8 cellular contexts compared by ENCODE assay signal in the genomic region with DNA sequence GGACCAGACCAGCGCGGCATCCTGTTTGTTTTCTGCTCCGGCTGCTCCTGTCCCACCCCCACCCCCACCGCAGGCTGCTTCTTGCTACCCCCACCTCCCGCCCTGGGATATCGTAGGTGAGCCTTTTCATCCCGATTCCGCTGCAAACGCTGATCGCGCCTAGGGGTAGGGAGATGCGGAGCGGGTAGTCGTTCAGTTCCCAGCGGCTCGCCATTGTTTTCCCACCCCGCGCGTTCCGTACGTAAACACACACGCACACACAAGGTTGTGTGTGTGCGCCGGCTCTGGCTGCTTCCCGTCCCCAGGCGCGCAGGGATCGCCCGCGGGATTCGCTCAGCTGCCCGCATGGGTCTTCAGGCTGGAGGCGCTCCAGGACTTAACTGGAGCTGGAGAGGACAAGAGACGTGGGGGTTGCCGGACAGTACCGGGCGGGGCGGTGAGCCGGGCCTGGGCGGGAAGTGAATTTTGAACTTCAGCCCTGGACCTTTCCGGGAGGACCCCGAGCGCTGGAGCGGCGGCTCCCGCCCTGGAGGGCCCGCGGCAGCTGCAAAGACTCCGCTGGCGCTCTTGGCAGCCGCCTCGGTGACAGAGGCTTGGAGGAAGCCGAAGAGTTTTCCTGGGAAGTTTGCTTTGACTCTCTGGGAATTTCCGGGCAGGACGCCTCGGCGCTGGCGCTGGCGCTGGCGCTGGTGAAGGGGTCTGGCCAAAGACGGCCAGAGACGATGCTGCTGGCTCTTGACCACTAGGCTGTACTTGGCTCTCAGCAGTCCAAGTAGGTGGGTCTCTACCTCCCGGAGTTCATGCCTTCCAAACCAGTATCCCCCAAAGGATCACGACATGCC. TPM values are rescaled to one million over a fixed set of nuclear protein-coding genes. Genes with fewer than 3 reads are reported as not detected.
DNase-seq lines count a peak whose midpoint lies in the region; ATAC-seq and TF ChIP-seq lines count a peak whose summit lies in the region.

No MANE protein-coding gene starts in this region.

- no peak for TF ChIP-seq EP300 in stomach (IDR thresholded peaks at IDR 0.05)

- H3K27me3 ChIP-seq in right lobe of liver, result no peaks in the 10 kb centered on the region
- peaks cover 0 to 64% (median 11%) of the 10 kb centered on the region in 3 donors for H3K27me3 ChIP-seq in stomach

- intact Hi-C loops in right lobe of liver (cut with DNase I) (loop anchor here in 1 of 2 donors (10.0 kb wide), 1 partner anchor 50 kb away; no protein-coding TSS in a partner anchor), stomach (cut with DNase I; ENCODE audit: low total_unique reads) (loop anchor here (5.0 kb wide), 1 partner anchor 53 kb away; no protein-coding TSS in a partner anchor)

- DNase-seq in activated naive CD4-positive, alpha-beta T cell treated with anti-CD3 and anti-CD28 coated beads, Interleukin-2, amount 10 ng/mL, durations not matched to agents 7 days and 5 days, result no peak
- no peak for DNase-seq in activated naive CD4-positive, alpha-beta T cell (lab: John Stamatoyannopoulos, UW)
- peak; percentile 41 for DNase-seq in RPMI8226
- peak; percentile 78 for DNase-seq in ecto neural progenitor cell (ENCODE audit: low spot score)
- DNase-seq in right lobe of liver, result peak; percentile 85 to 94 (median 90)
- peak; percentile 58 for DNase-seq in stomach
- DNase-seq in stimulated activated CD4-positive, alpha-beta T cell treated with anti-CD3 and anti-CD28 coated beads, Interleukin-4, amount 100 ng/mL, for 4 hours, result no peak

- no peaks in the 10 kb centered on the region for H3K9me3 Mint-ChIP-seq in activated naive CD4-positive, alpha-beta T cell treated with anti-CD3 and anti-CD28 coated beads, Interleukin-2, amount 10 ng/mL, durations not matched to agents 7 days and 5 days

- H3K4me1 Mint-ChIP-seq in activated naive CD4-positive, alpha-beta T cell treated with anti-CD3 and anti-CD28 coated beads, Interleukin-2, amount 10 ng/mL, durations not matched to agents 7 days and 5 days, result peaks cover 22% of the 10 kb centered on the region

- peak overlapping the region; percentile 63 for H3K4me3 Mint-ChIP-seq in activated naive CD4-positive, alpha-beta T cell treated with anti-CD3 and anti-CD28 coated beads, Interleukin-2, amount 10 ng/mL, durations not matched to agents 7 days and 5 days

- H3K9me3 ChIP-seq in right lobe of liver, result no peaks in the 10 kb centered on the region
- H3K9me3 ChIP-seq in stomach, result no peaks in the 10 kb centered on the region

- WGBS in right lobe of liver (ENCODE audit: insufficient coverage, low coverage, low lambda C conversion rate, missing lambda C conversion rate), result 0% methylated on average over 9 of the region's 64 CpGs
- WGBS in stomach, 5 donors, result 0 to 2% (median 1%) methylated on average over 31 to 64 of the region's 64 CpGs

- H3K27ac ChIP-seq in right lobe of liver (peak overlapping the region; percentile 55 to 84 (median 67)), stomach (peak overlapping the region; percentile 80 to 95 (median 89))

- no peaks in the 10 kb centered on the region for H3K36me3 ChIP-seq in right lobe of liver
- H3K36me3 ChIP-seq in stomach, result no peaks in the 10 kb centered on the region

- ATAC-seq in right lobe of liver (peak; percentile 61 to 77 (median 68)), HG03442 (IDR thresholded peaks at IDR 0.05; ENCODE audit: unreplicated experiment) (no peak)

- H3K4me1 ChIP-seq in right lobe of liver, result peaks cover 0 to 38% (median 21%) of the 10 kb centered on the region in 4 donors
- peaks cover 32 to 72% (median 68%) of the 10 kb centered on the region in 4 donors for H3K4me1 ChIP-seq in stomach

- CTCF ChIA-PET in activated naive CD4-positive, alpha-beta T cell treated with anti-CD3 and anti-CD28 coated beads, Interleukin-2, amount 10 ng/mL, durations not matched to agents 7 days and 5 days (lab: Charles Lee), result no interaction called here

- TF ChIP-seq POLR2A in right lobe of liver (IDR thresholded peaks at IDR 0.05) (no peak), stomach (IDR thresholded peaks at IDR 0.05) (no peak)

- peak overlapping the region; percentile 50 to 81 (median 77) for H3K4me3 ChIP-seq in right lobe of liver
- H3K4me3 ChIP-seq in stomach, result peak overlapping the region; percentile 69 to 77 (median 74)

- peaks cover 93% of the 10 kb centered on the region for H3K27me3 Mint-ChIP-seq in activated naive CD4-positive, alpha-beta T cell treated with anti-CD3 and anti-CD28 coated beads, Interleukin-2, amount 10 ng/mL, durations not matched to agents 7 days and 5 days

- no peaks in the 10 kb centered on the region for H3K36me3 Mint-ChIP-seq in activated naive CD4-positive, alpha-beta T cell treated with anti-CD3 and anti-CD28 coated beads, Interleukin-2, amount 10 ng/mL, durations not matched to agents 7 days and 5 days

- no peak overlapping the region for H3K27ac Mint-ChIP-seq in activated naive CD4-positive, alpha-beta T cell treated with anti-CD3 and anti-CD28 coated beads, Interleukin-2, amount 10 ng/mL, durations not matched to agents 7 days and 5 days

- no peak for TF ChIP-seq CTCF in right lobe of liver (IDR thresholded peaks at IDR 0.05)
- TF ChIP-seq CTCF in stomach (IDR thresholded peaks at IDR 0.05), result no peak

RNA-seq across cellular contexts. Expression of a gene that starts 1.6 kb away (rescaled TPM):
- total RNA-seq in right lobe of liver (10 to 100 TPM; 12.5 to 29.1 (median 17.1) TPM), stomach (10 to 100 TPM; 10.5 to 42.6 (median 11.9) TPM)
- polyA plus RNA-seq in stomach, result 1 to 10 TPM; 4.1 to 7.3 (median 7.2) TPM

Comparison
In these comparisons a context has a peak if more than half of its experiments do, and no peak if none do; other contexts are left out.
1. DNase-seq: peak in RPMI8226 (single experiment), ecto neural progenitor cell (single experiment), right lobe of liver (3 of 3) and stomach (single experiment); none in activated naive CD4-positive, alpha-beta T cell treated with anti-CD3 and anti-CD28 coated beads, Interleukin-2, amount 10 ng/mL, durations not matched to agents 7 days and 5 days (single experiment), activated naive CD4-positive, alpha-beta T cell (0 of 4) and stimulated activated CD4-positive, alpha-beta T cell treated with anti-CD3 and anti-CD28 coated beads, Interleukin-4, amount 100 ng/mL, for 4 hours (0 of 2).